23 cellular contexts compared by ENCODE assay signal in genomic region chr6:46891396-46891795, GRCh38. TPM values are rescaled to one million over a fixed set of nuclear protein-coding genes. Genes with fewer than 3 reads are reported as not detected.
DNase-seq lines count a peak whose midpoint lies in the region; ATAC-seq and TF ChIP-seq lines count a peak whose summit lies in the region.
"Had no signal": no experiment of that assay in that cellular context is flagged by ENCODE, and none has a peak within 500 bp of the region (broad histone marks: within the 10 kb centered on the region; RNA-seq: fewer than 3 reads in every experiment).

No MANE protein-coding gene starts in this region.

- ATAC-seq in HCT116 (no peak), upper lobe of right lung (peak; percentile 43)
- ATAC-seq: A549, HepG2 had no signal

- no peak overlapping the region for H2AFZ ChIP-seq in HCT116 (ENCODE audit: low read depth, low read length, poor library complexity, severe bottlenecking)

- no peak overlapping the region for H3K4me3 ChIP-seq in HCT116 (replicated peaks in 1 of 2; ENCODE audit: low read depth in 1 of 2, low read length in 2 of 2)
- no peak overlapping the region for H3K4me3 ChIP-seq in upper lobe of right lung
- H3K4me3 ChIP-seq: A549, HAP-1 had no signal

- RAD21 ChIA-PET in HCT116 (lab: Charles Lee; ENCODE audit: low non-redundant PET in 1 of 2, low total read pairs in 2 of 2, uncharacterized antibody in 2 of 2, unreplicated experiment in 2 of 2), result no interaction called here

- CTCF ChIA-PET in HCT116 (lab: Charles Lee), result interaction anchor here (1.5 kb wide), 1 partner anchor 12 kb away, joined by 4 read pairs; no protein-coding TSS in a partner anchor

- no peak for TF ChIP-seq POLR2A in HCT116 (IDR thresholded peaks at IDR 0.05; ENCODE audit: borderline replicate concordance, extremely low read depth, insufficient read depth, insufficient read length)

- TF ChIP-seq RAD21 in HCT116 (IDR thresholded peaks at IDR 0.05; ENCODE audit: low read depth), result peak; percentile 6; the same call in 1 of the 2 replicates

- DNase-seq in HCT116 (ENCODE audit: low read depth, low spot score) (no peak), myocyte (ENCODE audit: low read depth) (peak; percentile 8), upper lobe of right lung (no peak), nucleus accumbens (lab: John Stamatoyannopoulos, UW) (no peak), midbrain (lab: John Stamatoyannopoulos, UW) (no peak)
- no peak for DNase-seq in stimulated activated naive CD4-positive, alpha-beta T cell treated with Interleukin-2 at 50 U/mL for 16 hours (lab: John Stamatoyannopoulos, UW)
- DNase-seq: CD8-positive, alpha-beta memory T cell; DMS53; EL; KBM-7; NCI-H1417 treated with DMSO at 0.1 percent for 48 hours; NCI-H187 treated with DMSO at 0.1 percent for 48 hours; NCI-H226; NCI-H524; NCI-H82; OCI-M1; SHP77; SK-N-SH had no signal

- TF ChIP-seq CTCF in HCT116 (IDR thresholded peaks at IDR 0.05 in 2 of 3, conservative IDR thresholded peaks at IDR 0.05 in 1 of 3; ENCODE audit: borderline replicate concordance in 1 of 3, insufficient read depth in 1 of 3, low read depth in 2 of 3, low read length in 2 of 3) (no peak), VCaP (conservative IDR thresholded peaks at IDR 0.05) (no peak; the same call in 1 of the 2 replicates), upper lobe of right lung (IDR thresholded peaks at IDR 0.05) (no peak)

- intact Hi-C loops in HCT116 (cut with micrococcal nuclease) (no loop called here), upper lobe of right lung (cut with DNase I) (no loop called here)

- H3K9ac ChIP-seq in HCT116 (ENCODE audit: low read length), result no peak overlapping the region
- H3K9ac ChIP-seq: SK-N-SH had no signal

- no peak overlapping the region for H3K4me2 ChIP-seq in HCT116 (ENCODE audit: low read length)
- H3K4me2 ChIP-seq: A549, SK-N-SH had no signal

- BruUV-seq in HCT116 (replicated peaks; lab: Mats Ljungman, UMichigan), result no TSS peak

- H3K27ac ChIP-seq in HCT116 (ENCODE audit: low read depth, low read length) (no peak overlapping the region), VCaP (peak overlapping the region; percentile 64), upper lobe of right lung (peak overlapping the region; percentile 25)
- H3K27ac ChIP-seq: A549 had no signal

- H3K27me3 ChIP-seq in HCT116 (ENCODE audit: insufficient read depth, low read length), result no peaks in the 10 kb centered on the region
- no peaks in the 10 kb centered on the region for H3K27me3 ChIP-seq in upper lobe of right lung

- H3K79me2 ChIP-seq in HCT116 (ENCODE audit: insufficient read depth, low read length), result no peaks in the 10 kb centered on the region

- no peaks in the 10 kb centered on the region for H4K20me1 ChIP-seq in HCT116 (ENCODE audit: insufficient read depth)

- H3K4me1 ChIP-seq in HCT116 (ENCODE audit: control insufficient read depth in 1 of 2, insufficient read depth in 2 of 2, low read length in 2 of 2), result no peaks in the 10 kb centered on the region
- peaks cover 15% of the 10 kb centered on the region for H3K4me1 ChIP-seq in upper lobe of right lung
- H3K4me1 ChIP-seq: A549, HAP-1 had no signal

- POLR2A ChIA-PET in HCT116 (lab: Charles Lee), result no interaction called here

- H3K9me3 ChIP-seq in HCT116 (ENCODE audit: control insufficient read depth in 1 of 2, insufficient read depth in 1 of 2, low read depth in 1 of 2, low read length in 2 of 2), result no peaks in the 10 kb centered on the region
- no peaks in the 10 kb centered on the region for H3K9me3 ChIP-seq in upper lobe of right lung
- H3K9me3 ChIP-seq: A549, HAP-1, SK-N-SH had no signal

- H3K36me3 ChIP-seq in HCT116 (ENCODE audit: control insufficient read depth in 1 of 2, insufficient read depth in 2 of 2, low read length in 2 of 2) (no peaks in the 10 kb centered on the region), upper lobe of right lung (peaks cover 26% of the 10 kb centered on the region)
- H3K36me3 ChIP-seq: HAP-1 had no signal

- no peaks in the 10 kb centered on the region for H3K9me2 ChIP-seq in HCT116 (ENCODE audit: insufficient read depth)
- H3K9me2 ChIP-seq: SK-N-SH had no signal

TF ChIP-seq in HCT116, 20 proteins besides CTCF, POLR2A, EP300 and RAD21:
- TF ChIP-seq FOSL1 (IDR thresholded peaks at IDR 0.05; ENCODE audit: low read depth), result no peak
- no peak for TF ChIP-seq YY1 (IDR thresholded peaks at IDR 0.05; ENCODE audit: extremely low read depth, insufficient replicate concordance, low read depth, low read length)
- no peak for TF ChIP-seq EZH2 (IDR thresholded peaks at IDR 0.05)

RNA-seq across cellular contexts. Expression of gene ADGRF5, which starts 30.3 kb away (rescaled TPM):
- 0.17 TPM for total RNA-seq in HCT116 (2021; ENCODE audit: unreplicated experiment)
- not detected in 2 replicates for polyA plus RNA-seq in HCT116 (2012)
- total RNA-seq in myocyte, result 0.03 TPM in 1 of 2 replicates, not detected in the other
- 0.33 TPM for polyA plus RNA-seq in myocyte (2012)
- 283 TPM for total RNA-seq in upper lobe of right lung
- total RNA-seq: CD8-positive, alpha-beta memory T cell; HepG2 had no signal
- polyA plus RNA-seq: A549; BJ; CD8-positive, alpha-beta memory T cell; HepG2 had no signal

Comparison
In these comparisons a context has a peak if more than half of its experiments do, and no peak if none do; other contexts are left out.
1. RNA of gene ADGRF5, which starts 30.3 kb away (total RNA-seq): 283 TPM in upper lobe of right lung (single experiment); 0.17 TPM in HCT116 (single experiment) and 0.03 TPM in myocyte; every median in the first group is over 100 times any median in the second.